In genomic region chr10:11742009-11742778, GRCh38 we compare ENCODE assay signal across 8 cellular contexts. TPM values are rescaled to one million over a fixed set of nuclear protein-coding genes. Genes with fewer than 3 reads are reported as not detected.
DNase-seq lines count a peak whose midpoint lies in the region; ATAC-seq and TF ChIP-seq lines count a peak whose summit lies in the region.

Gene ECHDC3, plus strand, starts transcription at chr10:11742382. Its CDS starts 195 bp downstream, at chr10:11742577.

- H3K79me2 ChIP-seq in HCT116 (ENCODE audit: insufficient read depth, low read length) (0 out of 2 replicates have a peak, but pooled peaks cover 2% of the 10 kb centered on the region), trophoblast cell (ENCODE audit: control insufficient read depth, insufficient read depth, low read length, poor library complexity) (no peaks in the 10 kb centered on the region)

- H3K4ac ChIP-seq in trophoblast cell (ENCODE audit: low read depth, low read length): no peak within 1 kb of the TSS

- H3K27ac ChIP-seq in HCT116 (ENCODE audit: low read depth, low read length) (peak within 1 kb of the TSS; percentile 67; the same call in 1 of the 2 replicates), trophoblast cell (ENCODE audit: low read depth, low read length) (no peak within 1 kb of the TSS)

- no peaks in the 10 kb centered on the region for H4K20me1 ChIP-seq in HCT116 (ENCODE audit: insufficient read depth)

- H4K12ac ChIP-seq in trophoblast cell (ENCODE audit: low read depth, low read length): peak within 1 kb of the TSS; percentile 52

- H2AFZ ChIP-seq in HCT116 (ENCODE audit: low read depth, low read length, poor library complexity, severe bottlenecking) (no peak within 1 kb of the TSS), trophoblast cell (ENCODE audit: insufficient read depth, low read length, poor library complexity) (peak within 1 kb of the TSS; percentile 91)

- peak; percentile 84 for ATAC-seq in HCT116

- H3K9me3 Mint-ChIP-seq in activated naive CD4-positive, alpha-beta T cell treated with anti-CD3 and anti-CD28 coated beads for 36 hours: peaks cover 4% of the 10 kb centered on the region

- intact Hi-C loops in HCT116 (cut with micrococcal nuclease): no loop called here
- intact Hi-C loops in activated naive CD4-positive, alpha-beta T cell treated with anti-CD3 and anti-CD28 coated beads for 36 hours (cut with micrococcal nuclease): no loop called here

- H2BK5ac ChIP-seq in trophoblast cell (ENCODE audit: low read depth, low read length, poor library complexity): no peak within 1 kb of the TSS

- peak within 1 kb of the TSS; percentile 11 for H2BK120ac ChIP-seq in trophoblast cell (ENCODE audit: insufficient read depth, low read length, poor library complexity)

- H3K9me2 ChIP-seq in HCT116 (ENCODE audit: insufficient read depth): no peaks in the 10 kb centered on the region

- H3K14ac ChIP-seq in trophoblast cell (ENCODE audit: low read length): peak within 1 kb of the TSS; percentile 17

- peak within 1 kb of the TSS; percentile 74 for H4K8ac ChIP-seq in trophoblast cell (ENCODE audit: low read depth, low read length)

- peaks cover 10% of the 10 kb centered on the region for H3K4me1 Mint-ChIP-seq in activated naive CD4-positive, alpha-beta T cell treated with anti-CD3 and anti-CD28 coated beads for 36 hours (ENCODE audit: low read depth)

- TF ChIP-seq POLR2A in HCT116 (IDR thresholded peaks at IDR 0.05; ENCODE audit: borderline replicate concordance, extremely low read depth, insufficient read depth, insufficient read length): no peak

- H3K36me3 ChIP-seq in HCT116 (ENCODE audit: control insufficient read depth in 1 of 2, insufficient read depth in 2 of 2, low read length in 2 of 2) (no peaks in the 10 kb centered on the region), trophoblast cell (ENCODE audit: control insufficient read depth in 1 of 2, insufficient read depth in 2 of 2, low read length in 2 of 2) (no peaks in the 10 kb centered on the region)

- peak within 1 kb of the TSS; percentile 7 for H4K91ac ChIP-seq in trophoblast cell (ENCODE audit: low read depth, low read length)

- CTCF ChIA-PET in HCT116 (lab: Charles Lee): no interaction called here
- CTCF ChIA-PET in activated naive CD4-positive, alpha-beta T cell treated with anti-CD3 and anti-CD28 coated beads for 36 hours (lab: Charles Lee): interaction anchor here (3.3 kb wide), 1 partner anchor 16 kb away, joined by 12 read pairs; no protein-coding TSS in a partner anchor

- H2AK5ac ChIP-seq in trophoblast cell (ENCODE audit: low read length): no peak within 1 kb of the TSS

- peaks cover 14% of the 10 kb centered on the region for H3K27me3 Mint-ChIP-seq in activated naive CD4-positive, alpha-beta T cell treated with anti-CD3 and anti-CD28 coated beads for 36 hours (ENCODE audit: low read depth)

- H3K27ac Mint-ChIP-seq in activated naive CD4-positive, alpha-beta T cell treated with anti-CD3 and anti-CD28 coated beads for 36 hours: no peak within 1 kb of the TSS

- H3K9ac ChIP-seq in HCT116 (ENCODE audit: low read length) (peak within 1 kb of the TSS; percentile 70), trophoblast cell (ENCODE audit: low read length) (no peak within 1 kb of the TSS)

- POLR2A ChIA-PET in HCT116 (lab: Charles Lee): no interaction called here

- H3K4me2 ChIP-seq in HCT116 (ENCODE audit: low read length) (peak within 1 kb of the TSS; percentile 78), trophoblast cell (ENCODE audit: low read length) (peak within 1 kb of the TSS; percentile 69)

- RAD21 ChIA-PET in HCT116 (lab: Charles Lee; ENCODE audit: low non-redundant PET in 1 of 2, low total read pairs in 2 of 2, uncharacterized antibody in 2 of 2, unreplicated experiment in 2 of 2): no interaction called here

- no peaks in the 10 kb centered on the region for H3K79me1 ChIP-seq in trophoblast cell (ENCODE audit: low read length)

- no CpG with 5 or more reads among the region's 93 CpGs for WGBS in trophoblast cell (ENCODE audit: extremely low coverage, insufficient coverage, insufficient read length)

- H3K4me3 ChIP-seq in GM12875 (ENCODE audit: low read depth, low read length) (peak within 1 kb of the TSS; percentile 53), HCT116 (replicated peaks in 1 of 2; ENCODE audit: low read depth in 1 of 2, low read length in 2 of 2) (peak within 1 kb of the TSS; percentile 54 to 63), trophoblast cell (ENCODE audit: low read depth, low read length) (peak within 1 kb of the TSS; percentile 77)

- no TSS peak for BruUV-seq in HCT116 (replicated peaks; lab: Mats Ljungman, UMichigan)

- peak within 1 kb of the TSS; percentile 64 for H3K4me3 Mint-ChIP-seq in activated naive CD4-positive, alpha-beta T cell treated with anti-CD3 and anti-CD28 coated beads for 36 hours

- no peaks in the 10 kb centered on the region for H3K36me3 Mint-ChIP-seq in activated naive CD4-positive, alpha-beta T cell treated with anti-CD3 and anti-CD28 coated beads for 36 hours (ENCODE audit: low read depth)

- TF ChIP-seq RAD21 in HCT116 (IDR thresholded peaks at IDR 0.05; ENCODE audit: low read depth): no peak

- DNase-seq in HCT116 (ENCODE audit: low read depth, low spot score) (no peak), NCI-H510A (lab: John Stamatoyannopoulos, UW) (peak; percentile 20), germinal center (ENCODE audit: low spot score) (peak; percentile 91), trophoblast cell (peak; percentile 23 to 64), ureter (ENCODE audit: low spot score) (peak; percentile 67), NCI-H146 treated with DMSO at 0.1 percent for 48 hours (lab: John Stamatoyannopoulos, UW; ENCODE audit: unreplicated experiment) (no peak)
- DNase-seq in activated naive CD4-positive, alpha-beta T cell treated with anti-CD3 and anti-CD28 coated beads for 36 hours: peak; percentile 56

- H2BK12ac ChIP-seq in trophoblast cell (ENCODE audit: low read length): peak within 1 kb of the TSS; percentile 46

- TF ChIP-seq CTCF in GM12875 (IDR thresholded peaks at IDR 0.05; ENCODE audit: borderline replicate concordance, insufficient read depth, low read depth, low read length) (no peak), HCT116 (IDR thresholded peaks at IDR 0.05 in 2 of 3, conservative IDR thresholded peaks at IDR 0.05 in 1 of 3; ENCODE audit: borderline replicate concordance in 1 of 3, insufficient read depth in 1 of 3, low read depth in 2 of 3, low read length in 2 of 3) (no peak)

- H3K9me3 ChIP-seq in HCT116 (ENCODE audit: control insufficient read depth in 1 of 2, insufficient read depth in 1 of 2, low read depth in 1 of 2, low read length in 2 of 2) (no peaks in the 10 kb centered on the region), trophoblast cell (ENCODE audit: insufficient read depth, low read depth, low read length) (peaks cover 3% of the 10 kb centered on the region)

- no peaks in the 10 kb centered on the region for H3K27me3 ChIP-seq in HCT116 (ENCODE audit: insufficient read depth, low read length)
- no peaks in the 10 kb centered on the region for H3K27me3 ChIP-seq in trophoblast cell (ENCODE audit: insufficient read depth, low read length)

- H3K4me1 ChIP-seq in HCT116 (ENCODE audit: control insufficient read depth in 1 of 2, insufficient read depth in 2 of 2, low read length in 2 of 2): peaks cover 3 to 13% of the 10 kb centered on the region in 2 experiments; a peak in 2 of 4 replicates
- peaks cover 0 to 9% of the 10 kb centered on the region in 2 experiments for H3K4me1 ChIP-seq in trophoblast cell (ENCODE audit: control insufficient read depth in 1 of 2, insufficient read depth in 2 of 2, low read length in 2 of 2)

- no peak within 1 kb of the TSS for H3K18ac ChIP-seq in trophoblast cell (ENCODE audit: low read length)

- H3K23ac ChIP-seq in trophoblast cell (ENCODE audit: low read length): no peak within 1 kb of the TSS

TF ChIP-seq in HCT116, 20 proteins besides CTCF, POLR2A, EP300 and RAD21:
- TF ChIP-seq ZBTB33 (IDR thresholded peaks at IDR 0.05; ENCODE audit: extremely low read depth, insufficient replicate concordance, low read length) (no peak), FOSL1 (IDR thresholded peaks at IDR 0.05; ENCODE audit: low read depth) (no peak), ATF3 (IDR thresholded peaks at IDR 0.05) (no peak), MAX (IDR thresholded peaks at IDR 0.05) (peak; percentile 48; the same call in 1 of the 2 replicates), POLR2AphosphoS5 (IDR thresholded peaks at IDR 0.05; ENCODE audit: low read depth, low read length) (0 out of 2 replicates have a peak, but pooled peaks have one; percentile 17), ELF1 (IDR thresholded peaks at IDR 0.05; ENCODE audit: borderline replicate concordance, low read depth) (no peak), CEBPB (IDR thresholded peaks at IDR 0.05; ENCODE audit: low read depth) (no peak), SP1 (IDR thresholded peaks at IDR 0.05; ENCODE audit: low read depth) (no peak), TCF7L2 (IDR thresholded peaks at IDR 0.05; ENCODE audit: borderline replicate concordance, extremely low read depth, insufficient read depth, insufficient read length) (no peak), ZFX (IDR thresholded peaks at IDR 0.05) (peak; percentile 88), CBX3 (IDR thresholded peaks at IDR 0.05; ENCODE audit: low read depth) (no peak)

RNA-seq across cellular contexts. Expression of gene ECHDC3, which starts in this region (rescaled TPM):
- total RNA-seq in HCT116 (2021; ENCODE audit: unreplicated experiment) (13.0 TPM), ureter (13.3 TPM)
- polyA plus RNA-seq in HCT116 (2012): 9.9 and 11.2 TPM in 2 replicates
- 1 to 10 TPM; 1.3 to 1.5 TPM for total RNA-seq in activated naive CD4-positive, alpha-beta T cell treated with anti-CD3 and anti-CD28 coated beads for 36 hours
- polyA plus RNA-seq in trophoblast cell (2013): 2.5 and 2.8 TPM in 2 replicates

Comparison
In these comparisons a context has a peak if more than half of its experiments do, and no peak if none do; other contexts are left out.
1. DNase-seq: peak in NCI-H510A (single experiment), activated naive CD4-positive, alpha-beta T cell treated with anti-CD3 and anti-CD28 coated beads for 36 hours (single experiment), germinal center (single experiment), trophoblast cell (2 of 2) and ureter (single experiment); none in HCT116 (single experiment) and NCI-H146 treated with DMSO at 0.1 percent for 48 hours (single experiment).
2. Peak in every context shown above with its lines, with median percentiles within 50 percentile points of each other: H3K4me3 ChIP-seq.